ENCODE assay signal across 14 cellular contexts in the genomic region with DNA sequence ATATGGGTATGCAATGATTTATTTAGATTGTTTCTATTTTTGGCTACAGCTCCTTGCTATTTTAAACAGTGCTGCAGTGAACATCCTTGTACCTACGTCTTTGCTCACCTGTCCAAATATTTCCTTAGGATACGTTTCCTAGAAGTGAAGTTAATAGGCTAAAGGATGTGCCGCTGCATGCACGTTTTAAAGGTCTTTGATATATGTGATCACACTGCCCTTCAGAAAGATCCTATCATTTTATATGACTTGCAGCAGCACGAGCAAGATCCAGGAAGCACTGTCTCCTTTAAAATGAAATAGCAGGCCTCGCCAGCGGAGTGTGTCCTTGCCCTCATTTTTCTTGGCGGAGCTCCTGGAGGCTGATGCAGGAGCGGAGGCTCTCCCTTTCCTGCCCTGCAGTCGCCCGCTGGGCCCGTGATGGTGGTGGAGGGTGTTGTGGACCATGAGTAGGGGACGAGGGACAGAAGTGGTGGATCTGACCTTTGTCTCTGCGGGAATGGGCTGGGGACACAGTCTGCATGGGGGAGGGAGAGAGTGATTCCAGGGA. TPM values are rescaled to one million over a fixed set of nuclear protein-coding genes. Genes with fewer than 3 reads are reported as not detected.
DNase-seq lines count a peak whose midpoint lies in the region; FAIRE-seq and TF ChIP-seq lines count a peak whose summit lies in the region.
"Had no signal": no experiment of that assay in that cellular context is flagged by ENCODE, and none has a peak within 500 bp of the region (broad histone marks: within the 10 kb centered on the region; RNA-seq: fewer than 3 reads in every experiment).

No MANE protein-coding gene starts in this region.

- intact Hi-C loops in kidney (cut with DNase I) = no loop called here

- peak; percentile 34 for DNase-seq in DMS53 (lab: John Stamatoyannopoulos, UW)
- no peak for DNase-seq in DMS53 treated with DMSO at 0.1 percent for 48 hours (lab: John Stamatoyannopoulos, UW; ENCODE audit: unreplicated experiment)
- DNase-seq in kidney = peak; percentile 76
- no peak for DNase-seq in 8988T
- DNase-seq in NOMO-1 treated with dmso at 0.1 percent for 144 hours (lab: John Stamatoyannopoulos, UW; ENCODE audit: unreplicated experiment) = no peak
- no peak for DNase-seq in WERI-Rb-1
- DNase-seq: activated CD4-positive, alpha-beta memory T cell treated with anti-CD3 and anti-CD28 coated beads, Interleukin-2, amount 10 ng/mL, durations not matched to agents 7 days and 5 days; Calu3; NCI-H1048; NCI-H510A treated with DMSO at 0.1 percent for 48 hours; nephron progenitor cell; RPMI8226 had no signal

- H3K9me3 ChIP-seq in kidney (ENCODE audit: control insufficient read depth in 1 of 2, low read length in 2 of 2) (no peaks in the 10 kb centered on the region), skeletal muscle satellite cell (replicated peaks; ENCODE audit: low read length) (no peaks in the 10 kb centered on the region), WERI-Rb-1 (ENCODE audit: severe bottlenecking) (peaks cover 2% of the 10 kb centered on the region)

- H3K9ac ChIP-seq in kidney (ENCODE audit: low read length in 2 of 2) = no peak overlapping the region
- H3K9ac ChIP-seq in skeletal muscle satellite cell (ENCODE audit: low read depth, low read length) = no peak overlapping the region

- H3K4me3 ChIP-seq in kidney (ENCODE audit: low read length in 2 of 2) (no peak overlapping the region), skeletal muscle satellite cell (ENCODE audit: low read length) (no peak overlapping the region), WERI-Rb-1 (ENCODE audit: low read depth, low read length) (no peak overlapping the region)

- H3K4me2 ChIP-seq in skeletal muscle satellite cell (ENCODE audit: low read length) = peak overlapping the region; percentile 71

- H3K36me3 ChIP-seq in kidney (ENCODE audit: control insufficient read depth in 1 of 2, insufficient read depth in 2 of 2, low read length in 2 of 2) = no peaks in the 10 kb centered on the region
- H3K36me3 ChIP-seq in skeletal muscle satellite cell (ENCODE audit: insufficient read depth, low read length) = no peaks in the 10 kb centered on the region
- H3K36me3 ChIP-seq in WERI-Rb-1 = no peaks in the 10 kb centered on the region

- H3K27me3 ChIP-seq in skeletal muscle satellite cell (ENCODE audit: control insufficient read depth, insufficient read depth, low read length) (peaks cover 18% of the 10 kb centered on the region), WERI-Rb-1 (ENCODE audit: insufficient read depth, low read depth, severe bottlenecking) (no peaks in the 10 kb centered on the region)

- TF ChIP-seq CTCF in kidney (IDR thresholded peaks at IDR 0.05; ENCODE audit: borderline replicate concordance, extremely low read depth, insufficient read depth) (no peak), WERI-Rb-1 (IDR thresholded peaks at IDR 0.05; ENCODE audit: low read depth, low read length) (no peak)

- H3K4me1 ChIP-seq in kidney (ENCODE audit: control insufficient read depth in 1 of 2, insufficient read depth in 1 of 2, low read depth in 1 of 2, low read length in 2 of 2) = no peaks in the 10 kb centered on the region
- H3K4me1 ChIP-seq in skeletal muscle satellite cell (ENCODE audit: control insufficient read depth, insufficient read depth, low read length) = peaks cover 6% of the 10 kb centered on the region

- FAIRE-seq in kidney (lab: Jason Lieb, UNC) = no peak

- peak overlapping the region; percentile 12 for H3K27ac ChIP-seq in angular gyrus (ENCODE audit: low read depth, low read length)
- H3K27ac ChIP-seq in kidney (ENCODE audit: low read depth in 2 of 2, low read length in 2 of 2) = no peak overlapping the region
- H3K27ac ChIP-seq in WERI-Rb-1 = no peak overlapping the region

RNA-seq across cellular contexts. Expression of a gene that starts 19.4 kb away (rescaled TPM):
- 40.2 TPM for total RNA-seq in kidney
- 13.6 TPM for polyA plus RNA-seq in kidney (ENCODE audit: insufficient read depth, low read depth, low replicate concordance)
- total RNA-seq in skeletal muscle satellite cell (2012; rRNA removed) = 69.2 and 69.9 TPM in 2 replicates

RNA-seq across cellular contexts. Expression of a gene that starts 38.4 kb away (rescaled TPM):
- 13.3 TPM for total RNA-seq in kidney
- polyA plus RNA-seq in kidney (ENCODE audit: insufficient read depth, low read depth, low replicate concordance) = 10.0 TPM
- total RNA-seq in skeletal muscle satellite cell (2012; rRNA removed) = 1.5 and 2.0 TPM in 2 replicates

Comparison
In these comparisons a context has a peak if more than half of its experiments do, and no peak if none do; other contexts are left out.
1. DNase-seq: peak in DMS53 (single experiment) and kidney (single experiment); none in DMS53 treated with DMSO at 0.1 percent for 48 hours (single experiment), 8988T (single experiment), NOMO-1 treated with dmso at 0.1 percent for 144 hours (single experiment) and WERI-Rb-1 (single experiment).